Comparison of ENCODE assay signal across 8 cellular contexts in the genomic region with DNA sequence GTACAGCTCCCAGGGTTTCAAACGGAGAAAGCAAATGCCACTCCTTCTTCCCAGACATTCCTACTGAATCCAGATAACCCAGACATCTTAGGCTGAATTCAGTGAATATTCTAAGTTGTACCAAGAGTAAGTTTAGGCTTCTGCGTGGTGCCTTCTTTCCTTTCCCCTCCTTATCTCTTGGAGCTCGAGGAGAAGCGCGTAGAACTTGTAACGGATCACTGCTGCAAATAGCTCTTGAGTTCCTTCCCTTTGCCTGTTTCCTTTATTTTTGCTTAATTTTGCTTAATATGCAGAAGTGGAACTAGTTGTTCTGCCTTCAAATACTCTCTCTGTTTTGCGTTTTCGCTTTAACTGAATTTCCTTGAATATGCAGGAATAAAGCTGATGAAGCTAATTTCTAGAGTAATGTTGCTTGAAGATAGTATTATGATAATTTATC. TPM values are rescaled to one million over a fixed set of nuclear protein-coding genes. Genes with fewer than 3 reads are reported as not detected.
DNase-seq lines count a peak whose midpoint lies in the region; FAIRE-seq and TF ChIP-seq lines count a peak whose summit lies in the region.

No MANE protein-coding gene starts in this region.

- TF ChIP-seq CTCF in kidney (IDR thresholded peaks at IDR 0.05; ENCODE audit: borderline replicate concordance, extremely low read depth, insufficient read depth): no peak

- H3K27me3 ChIP-seq in adipocyte (replicated peaks; ENCODE audit: control insufficient read depth, insufficient read depth, low read length): no peaks in the 10 kb centered on the region

- H3K4me3 ChIP-seq in adipocyte (ENCODE audit: low read length): peak overlapping the region; percentile 91
- H3K4me3 ChIP-seq in kidney (ENCODE audit: low read length in 2 of 2): peak overlapping the region; percentile 78 to 93

- H3K9me3 ChIP-seq in KOPT-K1 (ENCODE audit: insufficient read depth, low read length, poor library complexity, severe bottlenecking) (no peaks in the 10 kb centered on the region), adipocyte (ENCODE audit: control insufficient read depth, low read length) (no peaks in the 10 kb centered on the region), kidney (ENCODE audit: control insufficient read depth in 1 of 2, low read length in 2 of 2) (no peaks in the 10 kb centered on the region)

- H3K4me1 ChIP-seq in adipocyte (ENCODE audit: control insufficient read depth, insufficient read depth, low read length): peaks cover 35% of the 10 kb centered on the region
- peaks cover 0 to 2% of the 10 kb centered on the region in 2 donors for H3K4me1 ChIP-seq in kidney (ENCODE audit: control insufficient read depth in 1 of 2, insufficient read depth in 1 of 2, low read depth in 1 of 2, low read length in 2 of 2)

- no peaks in the 10 kb centered on the region for H3K36me3 ChIP-seq in KOPT-K1 (ENCODE audit: insufficient read depth, low read length)
- no peaks in the 10 kb centered on the region for H3K36me3 ChIP-seq in adipocyte (ENCODE audit: control insufficient read depth, insufficient read depth, low read length, severe bottlenecking)
- no peaks in the 10 kb centered on the region for H3K36me3 ChIP-seq in kidney (ENCODE audit: control insufficient read depth in 1 of 2, insufficient read depth in 2 of 2, low read length in 2 of 2)

- intact Hi-C loops in kidney (cut with DNase I): loop anchor here (10.0 kb wide), 1 partner anchor 130 kb away; the partner anchor contains the start of gene INTS6

- no peak for FAIRE-seq in kidney (lab: Jason Lieb, UNC)

- H3K9ac ChIP-seq in adipocyte (ENCODE audit: low read length): peak overlapping the region; percentile 89
- peak overlapping the region; percentile 77 to 82 for H3K9ac ChIP-seq in kidney (ENCODE audit: low read length in 2 of 2)

- peak; percentile 84 for DNase-seq in CD1c-positive myeloid dendritic cell (ENCODE audit: extremely low spot score)
- DNase-seq in adipocyte (ENCODE audit: low read depth): peak; percentile 53
- no peak for DNase-seq in kidney
- DNase-seq in substantia nigra (lab: John Stamatoyannopoulos, UW): no peak
- no peak for DNase-seq in NCI-H1048 (lab: John Stamatoyannopoulos, UW)
- DNase-seq in dedifferentiated amniotic fluid mesenchymal stem cell (ENCODE audit: extremely low spot score): no peak
- DNase-seq in DMS153 treated with DMSO at 0.1 percent for 48 hours (lab: John Stamatoyannopoulos, UW; ENCODE audit: unreplicated experiment): no peak

- H3K27ac ChIP-seq in KOPT-K1 (ENCODE audit: low read depth, low read length, poor library complexity, severe bottlenecking): peak overlapping the region; percentile 89
- no peak overlapping the region for H3K27ac ChIP-seq in kidney (ENCODE audit: low read depth in 2 of 2, low read length in 2 of 2)
- H3K27ac ChIP-seq in substantia nigra (ENCODE audit: low read depth, low read length, poor library complexity, severe bottlenecking): peak overlapping the region; percentile 93

RNA-seq across cellular contexts. Expression of gene WDFY2, which starts 1.0 kb away (rescaled TPM):
- total RNA-seq in kidney: 13.0 TPM
- 4.8 TPM for polyA plus RNA-seq in kidney (ENCODE audit: insufficient read depth, low read depth, low replicate concordance)

Comparison
In these comparisons a context has a peak if more than half of its experiments do, and no peak if none do; other contexts are left out.
1. DNase-seq: peak in CD1c-positive myeloid dendritic cell (single experiment) and adipocyte (single experiment); none in kidney (single experiment), substantia nigra (0 of 49), NCI-H1048 (single experiment), dedifferentiated amniotic fluid mesenchymal stem cell (single experiment) and DMS153 treated with DMSO at 0.1 percent for 48 hours (single experiment).
2. H3K27ac ChIP-seq: peak in KOPT-K1 (single experiment) and substantia nigra (single experiment); none in kidney (0 of 2).